29 cellular contexts compared by ENCODE assay signal in genomic region chr14:106666341-106666740, GRCh38.
"Had no signal": no experiment of that assay in that cellular context is flagged by ENCODE, and none has a peak within 500 bp of the region (broad histone marks: within the 10 kb centered on the region; RNA-seq: fewer than 3 reads in every experiment).

No MANE protein-coding gene starts in this region.

- DNase-seq: activated CD4-positive, alpha-beta memory T cell treated with anti-CD3 and anti-CD28 coated beads for 36 hours; activated naive CD4-positive, alpha-beta T cell treated with anti-CD3 and anti-CD28 coated beads for 36 hours; activated T-cell treated with anti-CD3 and anti-CD28 coated beads for 4 hours; anterior cingulate cortex; caudate nucleus; cerebellar nuclear complex; Kasumi-1; MG63; MV-4-11; NCI-H1092; NCI-H1417; NCI-H146; NCI-H187; NCI-H2081; NCI-H2171 treated with DMSO at 0.1 percent for 48 hours; NCI-H2227 treated with DMSO at 0.1 percent for 48 hours; NCI-H446; NCI-H510A treated with DMSO at 0.1 percent for 48 hours; SHP77; SJCRH30 had no signal

- H3K27ac ChIP-seq: SJCRH30, SK-N-MC had no signal

- H3K9me3 Mint-ChIP-seq: activated CD4-positive, alpha-beta memory T cell treated with anti-CD3 and anti-CD28 coated beads for 36 hours; activated naive CD4-positive, alpha-beta T cell treated with anti-CD3 and anti-CD28 coated beads for 36 hours; T-helper 2 cell treated with Interferon-gamma antibody and Interleukin-4, amounts not matched to agents 5 μg/mL and 100 μg/mL, for 36 hours had no signal

- H3K9me3 ChIP-seq: MG63 had no signal

- H3K27me3 Mint-ChIP-seq: brain had no signal

- H3K36me3 ChIP-seq: MG63, SJCRH30 had no signal

- H3K4me3 Mint-ChIP-seq: activated CD4-positive, alpha-beta memory T cell treated with anti-CD3 and anti-CD28 coated beads for 36 hours; activated CD4-positive, alpha-beta T cell treated with anti-CD3 and anti-CD28 coated beads, Interleukin-2, amount 10 ng/mL, durations not matched to agents 7 days and 5 days; activated naive CD4-positive, alpha-beta T cell treated with anti-CD3 and anti-CD28 coated beads for 36 hours; activated naive CD8-positive, alpha-beta T cell; activated naive CD8-positive, alpha-beta T cell treated with anti-CD3 and anti-CD28 coated beads, Interleukin-2, amount 50 U/mL, for 24 hours; activated T-helper 1 cell treated with anti-CD3 and anti-CD28 coated beads, Interleukin-12 subunit alpha, Interleukin-12 subunit beta, Interleukin-2, Interleukin-4 antibody, amounts not matched to agents 30 ng/mL and 10 ng/mL and 1 ng/mL, durations not matched to agents 14 hours and 24 hours and 36 hours; brain; T-helper 2 cell treated with Interferon-gamma antibody and Interleukin-4, amounts not matched to agents 5 μg/mL and 100 μg/mL, for 36 hours had no signal

- H3K27me3 ChIP-seq: MG63, SJCRH30 had no signal

- ATAC-seq: activated naive CD8-positive, alpha-beta T cell treated with anti-CD3 and anti-CD28 coated beads, Interleukin-2, amount 50 U/mL, for 24 hours; activated T-cell treated with anti-CD3 and anti-CD28 coated beads, Interleukin-2, amount 50 U/mL, for 4 hours; Panc1 had no signal

- H3K4me3 ChIP-seq: MG63, SJCRH30, SK-N-MC had no signal

- H3K36me3 Mint-ChIP-seq: activated CD4-positive, alpha-beta memory T cell treated with anti-CD3 and anti-CD28 coated beads for 36 hours; activated naive CD8-positive, alpha-beta T cell; brain had no signal

- H3K4me1 Mint-ChIP-seq: brain had no signal

- H3K27ac Mint-ChIP-seq: activated CD4-positive, alpha-beta memory T cell treated with anti-CD3 and anti-CD28 coated beads for 36 hours; activated naive CD4-positive, alpha-beta T cell treated with anti-CD3 and anti-CD28 coated beads for 36 hours; activated naive CD8-positive, alpha-beta T cell; activated naive CD8-positive, alpha-beta T cell treated with anti-CD3 and anti-CD28 coated beads, Interleukin-2, amount 50 U/mL, for 24 hours; activated T-helper 1 cell treated with anti-CD3 and anti-CD28 coated beads, Interleukin-12 subunit alpha, Interleukin-12 subunit beta, Interleukin-2, Interleukin-4 antibody, amounts not matched to agents 30 ng/mL and 10 ng/mL and 1 ng/mL, durations not matched to agents 14 hours and 24 hours and 36 hours; brain; T-helper 2 cell treated with Interferon-gamma antibody and Interleukin-4, amounts not matched to agents 5 μg/mL and 100 μg/mL, for 36 hours had no signal
